Comparison of ENCODE assay signal across 2 cellular contexts in the genomic region with DNA sequence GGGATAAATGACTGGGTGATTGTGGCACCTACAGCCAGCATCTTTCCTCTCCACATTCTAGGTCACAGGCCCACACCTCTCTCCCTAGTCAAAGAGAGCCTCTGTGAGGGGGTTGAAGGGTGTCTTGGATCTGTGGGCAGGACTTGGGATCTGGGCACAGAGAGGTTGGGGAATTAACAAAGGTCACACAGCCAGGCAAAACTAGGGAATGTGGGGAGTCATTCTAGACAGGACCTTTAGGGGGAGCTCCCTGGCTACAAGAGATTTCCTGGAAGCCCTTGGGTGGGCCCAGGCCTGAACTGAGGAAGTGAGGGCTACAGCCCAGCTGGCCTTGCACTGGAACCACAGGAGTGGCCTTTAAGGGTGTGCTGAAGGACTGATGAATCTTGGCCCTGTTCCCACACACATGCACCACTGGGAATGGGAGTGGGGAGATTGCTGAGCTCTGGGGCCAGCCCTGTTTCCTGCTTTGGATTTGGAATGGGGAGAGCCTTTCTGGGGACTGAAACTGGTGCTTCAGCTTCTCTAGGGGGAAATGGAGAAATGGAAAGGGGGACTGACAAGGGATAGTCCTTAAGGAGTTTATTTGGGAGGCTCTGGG.
TF ChIP-seq lines count a peak whose summit lies in the region.

No MANE protein-coding gene starts in this region.

TF ChIP-seq in GM23338, 12 proteins besides CTCF, POLR2A, EP300 and RAD21 (continued from another document):
- no peak; the same call in 1 of the 2 replicates for TF ChIP-seq POLR2AphosphoS5 (IDR thresholded peaks at IDR 0.05; ENCODE audit: low read depth)
- no peak for TF ChIP-seq EZH2phosphoT487 (IDR thresholded peaks at IDR 0.05; ENCODE audit: unreplicated experiment)
- TF ChIP-seq JUNB (IDR thresholded peaks at IDR 0.05; ENCODE audit: unreplicated experiment), result no peak

TF ChIP-seq in K562, 482 proteins besides CTCF, POLR2A, EP300 and RAD21 (continued from another document and continues in another):
- TF ChIP-seq, protein P1, sequence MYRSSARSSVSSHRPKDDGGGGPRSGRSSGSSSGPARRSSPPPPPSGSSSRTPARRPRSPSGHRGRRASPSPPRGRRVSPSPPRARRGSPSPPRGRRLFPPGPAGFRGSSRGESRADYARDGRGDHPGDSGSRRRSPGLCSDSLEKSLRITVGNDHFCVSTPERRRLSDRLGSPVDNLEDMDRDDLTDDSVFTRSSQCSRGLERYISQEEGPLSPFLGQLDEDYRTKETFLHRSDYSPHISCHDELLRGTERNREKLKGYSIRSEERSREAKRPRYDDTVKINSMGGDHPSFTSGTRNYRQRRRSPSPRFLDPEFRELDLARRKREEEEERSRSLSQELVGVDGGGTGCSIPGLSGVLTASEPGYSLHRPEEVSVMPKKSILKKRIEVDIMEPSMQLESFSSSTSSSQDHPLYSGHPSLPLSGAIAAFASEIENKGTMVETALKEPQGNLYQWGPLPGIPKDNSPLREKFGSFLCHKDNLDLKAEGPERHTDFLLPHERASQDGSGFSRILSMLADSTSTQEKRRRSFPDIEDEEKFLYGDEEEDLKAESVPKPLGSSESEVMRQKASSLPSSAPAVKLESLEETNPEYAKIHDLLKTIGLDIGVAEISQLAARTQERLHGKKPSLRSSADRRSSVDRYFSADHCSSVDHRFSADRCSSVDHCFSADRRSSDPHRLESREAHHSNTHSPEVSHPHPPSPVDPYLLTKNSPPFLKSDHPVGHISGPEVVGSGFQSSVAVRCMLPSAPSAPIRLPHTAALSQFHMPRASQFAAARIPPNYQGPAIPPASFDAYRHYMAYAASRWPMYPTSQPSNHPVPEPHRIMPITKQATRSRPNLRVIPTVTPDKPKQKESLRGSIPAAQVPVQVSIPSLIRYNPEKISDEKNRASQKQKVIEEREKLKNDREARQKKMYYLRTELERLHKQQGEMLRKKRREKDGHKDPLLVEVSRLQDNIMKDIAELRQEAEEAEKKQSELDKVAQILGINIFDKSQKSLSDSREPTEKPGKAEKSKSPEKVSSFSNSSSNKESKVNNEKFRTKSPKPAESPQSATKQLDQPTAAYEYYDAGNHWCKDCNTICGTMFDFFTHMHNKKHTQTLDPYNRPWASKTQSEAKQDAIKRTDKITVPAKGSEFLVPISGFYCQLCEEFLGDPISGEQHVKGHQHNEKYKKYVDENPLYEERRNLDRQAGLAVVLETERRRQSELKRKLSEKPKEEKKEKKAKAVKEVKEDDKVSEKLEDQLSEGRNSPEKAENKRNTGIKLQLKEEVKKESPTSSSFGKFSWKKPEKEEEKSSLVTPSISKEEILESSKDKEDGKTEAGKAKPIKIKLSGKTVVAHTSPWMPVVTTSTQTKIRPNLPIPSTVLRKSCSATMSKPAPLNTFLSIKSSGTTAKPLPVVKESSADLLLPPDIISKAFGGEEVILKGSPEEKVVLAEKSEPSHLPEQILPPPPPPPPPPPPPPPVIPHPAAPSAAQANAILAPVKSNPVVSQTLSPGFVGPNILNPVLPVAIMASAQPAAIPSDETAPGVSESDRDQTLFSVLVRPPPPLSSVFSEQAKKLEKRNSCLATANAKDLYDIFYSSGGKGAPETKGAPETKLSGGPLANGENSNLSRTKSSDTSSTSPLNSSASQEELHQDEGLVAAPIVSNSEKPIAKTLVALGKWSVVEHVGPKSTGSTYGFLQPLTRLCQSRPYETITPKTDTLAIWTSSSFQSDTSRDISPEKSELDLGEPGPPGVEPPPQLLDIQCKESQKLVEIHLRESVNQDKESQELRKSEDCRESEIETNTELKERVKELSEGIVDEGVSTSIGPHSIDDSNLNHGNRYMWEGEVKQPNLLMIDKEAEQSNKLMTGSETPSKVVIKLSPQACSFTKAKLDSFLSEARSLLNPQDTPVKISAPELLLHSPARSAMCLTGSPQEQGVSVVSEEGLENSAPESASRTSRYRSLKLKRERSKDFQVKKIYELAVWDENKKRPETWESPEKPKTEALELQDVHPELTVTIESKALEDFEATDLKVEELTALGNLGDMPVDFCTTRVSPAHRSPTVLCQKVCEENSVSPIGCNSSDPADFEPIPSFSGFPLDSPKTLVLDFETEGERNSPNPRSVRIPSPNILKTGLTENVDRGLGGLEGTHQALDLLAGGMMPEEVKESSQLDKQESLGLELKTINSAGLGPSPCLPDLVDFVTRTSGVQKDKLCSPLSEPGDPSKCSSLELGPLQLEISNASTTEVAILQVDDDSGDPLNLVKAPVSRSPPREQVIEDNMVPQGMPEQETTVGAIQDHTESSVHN (IDR thresholded peaks at IDR 0.05; ENCODE audit: borderline replicate concordance in 1 of 2, low read depth in 1 of 2), result 0 out of 4 replicates have a peak, but pooled peaks of 1 of the 2 experiments have one; percentile 23
- TF ChIP-seq ZBTB12 (CRISPR knock-in tag; IDR thresholded peaks at IDR 0.05), result no peak
- no peak for TF ChIP-seq NFRKB (IDR thresholded peaks at IDR 0.05; ENCODE audit: low read depth)
- peak; percentile 73; the same call in 1 of the 2 replicates for TF ChIP-seq ETV5 (CRISPR knock-in tag; IDR thresholded peaks at IDR 0.05; ENCODE audit: low read depth)
- peak; percentile 37; the same call in 1 of the 2 replicates for TF ChIP-seq GATAD2B (IDR thresholded peaks at IDR 0.05; ENCODE audit: borderline replicate concordance)
- TF ChIP-seq EP400 (IDR thresholded peaks at IDR 0.05), result peak; percentile 68
- TF ChIP-seq NFXL1 (CRISPR knock-in tag; IDR thresholded peaks at IDR 0.05), result no peak
- peak; percentile 99 for TF ChIP-seq ZFP36 (IDR thresholded peaks at IDR 0.05; ENCODE audit: low read depth, low read length, partially characterized antibody)
- 0 out of 2 replicates have a peak, but pooled peaks have one; percentile 2 for TF ChIP-seq CBFB (CRISPR knock-in tag; IDR thresholded peaks at IDR 0.05)
- peak; percentile 44 for TF ChIP-seq ATF7 (IDR thresholded peaks at IDR 0.05)
- peak; percentile 100 for TF ChIP-seq BCOR (IDR thresholded peaks at IDR 0.05)
- peak; percentile 62; the same call in 1 of the 2 replicates for TF ChIP-seq ARID1B (IDR thresholded peaks at IDR 0.05)
- TF ChIP-seq ID3 (CRISPR knock-in tag; IDR thresholded peaks at IDR 0.05), result no peak
- peak; percentile 78 for TF ChIP-seq ID3 (tag; IDR thresholded peaks at IDR 0.05)
- peak in 1 of 2 experiments; percentile 10; a peak in 1 of 4 replicates for TF ChIP-seq SRF (CRISPR knock-in tag; IDR thresholded peaks at IDR 0.05)
- TF ChIP-seq ZNF224 (CRISPR knock-in tag; IDR thresholded peaks at IDR 0.05), result no peak
- peak; percentile 15 for TF ChIP-seq HDAC3 (IDR thresholded peaks at IDR 0.05; ENCODE audit: borderline replicate concordance, partially characterized antibody)
- TF ChIP-seq CBX3 (IDR thresholded peaks at IDR 0.05; ENCODE audit: borderline replicate concordance in 1 of 2, low read length in 2 of 2), result peak in 1 of 2 experiments; percentile 95; a peak in 2 of 3 replicates
- 0 out of 2 replicates have a peak, but pooled peaks have one; percentile 53 for TF ChIP-seq POLR2AphosphoS2 (IDR thresholded peaks at IDR 0.05; ENCODE audit: low read length)
- no peak for TF ChIP-seq ATF1 (CRISPR knock-in tag; IDR thresholded peaks at IDR 0.05)
- no peak for TF ChIP-seq ATF1 (tag; IDR thresholded peaks at IDR 0.05)
- no peak for TF ChIP-seq ZNF609 (CRISPR knock-in tag; IDR thresholded peaks at IDR 0.05; ENCODE audit: borderline replicate concordance)
- TF ChIP-seq TAF1 (IDR thresholded peaks at IDR 0.05; ENCODE audit: control insufficient read depth, extremely low read depth, insufficient read depth, low read length, severe bottlenecking), result peak; percentile 21
- TF ChIP-seq ZNF134 (CRISPR knock-in tag; conservative IDR thresholded peaks at IDR 0.05), result 0 out of 2 replicates have a peak, but pooled peaks have one; percentile 15
- no peak for TF ChIP-seq MTF1 (CRISPR knock-in tag; IDR thresholded peaks at IDR 0.05; ENCODE audit: borderline replicate concordance)
- no peak for TF ChIP-seq EGR1 (conservative IDR thresholded peaks at IDR 0.05)
- TF ChIP-seq KDM4B (IDR thresholded peaks at IDR 0.05; ENCODE audit: borderline replicate concordance in 2 of 2, low read depth in 1 of 2), result no peak
- no peak for TF ChIP-seq ZNF79 (CRISPR knock-in tag; IDR thresholded peaks at IDR 0.05; ENCODE audit: low read depth)
- no peak for TF ChIP-seq RHOXF2B (CRISPR knock-in tag; conservative IDR thresholded peaks at IDR 0.05)
- no peak for TF ChIP-seq E4F1 (CRISPR knock-in tag; IDR thresholded peaks at IDR 0.05; ENCODE audit: borderline replicate concordance)
- TF ChIP-seq GATAD2A (IDR thresholded peaks at IDR 0.05), result 0 out of 2 replicates have a peak, but pooled peaks have one; percentile 44
- peak; percentile 96 for TF ChIP-seq NFIC (IDR thresholded peaks at IDR 0.05)
- TF ChIP-seq POLR3G (IDR thresholded peaks at IDR 0.05; ENCODE audit: extremely low read depth, insufficient read length, insufficient replicate concordance), result no peak
- TF ChIP-seq CBX1 (IDR thresholded peaks at IDR 0.05; ENCODE audit: low read depth), result peak; percentile 98
- TF ChIP-seq ERF (CRISPR knock-in tag; IDR thresholded peaks at IDR 0.05), result no peak
- peak; percentile 73 for TF ChIP-seq ZFX (CRISPR knock-in tag; IDR thresholded peaks at IDR 0.05)
- no peak for TF ChIP-seq ZFP1 (CRISPR knock-in tag; IDR thresholded peaks at IDR 0.05)
- peak; percentile 56; the same call in 1 of the 2 replicates for TF ChIP-seq CBX5 (IDR thresholded peaks at IDR 0.05; ENCODE audit: borderline replicate concordance, low read depth)
- peak; percentile 62; the same call in 1 of the 2 replicates for TF ChIP-seq ARID2 (IDR thresholded peaks at IDR 0.05)
- TF ChIP-seq CC2D1A (IDR thresholded peaks at IDR 0.05), result peak; percentile 81
- TF ChIP-seq KDM2B (CRISPR knock-in tag; IDR thresholded peaks at IDR 0.05), result no peak
- TF ChIP-seq RBM25 (IDR thresholded peaks at IDR 0.05; ENCODE audit: low read depth, low read length, severe bottlenecking), result peak; percentile 98
- peak; percentile 57; the same call in 1 of the 2 replicates for TF ChIP-seq JUND (IDR thresholded peaks at IDR 0.05; ENCODE audit: borderline replicate concordance, low read depth, low read length)
- no peak; the same call in 2 of the 3 replicates for TF ChIP-seq JUND (tag; IDR thresholded peaks at IDR 0.05; ENCODE audit: borderline replicate concordance, low read depth, low read length)
- no peak for TF ChIP-seq MED1 (CRISPR knock-in tag; IDR thresholded peaks at IDR 0.05; ENCODE audit: borderline replicate concordance)
- TF ChIP-seq HOXB6 (CRISPR knock-in tag; IDR thresholded peaks at IDR 0.05; ENCODE audit: borderline replicate concordance), result no peak
- TF ChIP-seq SMC3 (conservative IDR thresholded peaks at IDR 0.05; ENCODE audit: insufficient read depth, low read depth, low read length), result peak; percentile 73
- TF ChIP-seq RBM15 (IDR thresholded peaks at IDR 0.05; ENCODE audit: insufficient read depth, low read length), result no peak
- TF ChIP-seq ZNF561 (CRISPR knock-in tag; conservative IDR thresholded peaks at IDR 0.05), result no peak
